13 cellular contexts compared by ENCODE assay signal in genomic region chr2:219451626-219452360, GRCh38. TPM values are rescaled to one million over a fixed set of nuclear protein-coding genes. Genes with fewer than 3 reads are reported as not detected.
DNase-seq lines count a peak whose midpoint lies in the region; ATAC-seq and TF ChIP-seq lines count a peak whose summit lies in the region.
"Had no signal": no experiment of that assay in that cellular context is flagged by ENCODE, and none has a peak within 500 bp of the region (broad histone marks: within the 10 kb centered on the region; RNA-seq: fewer than 3 reads in every experiment).

No MANE protein-coding gene starts in this region.

- H3K4me1 Mint-ChIP-seq in HFFc6 (ENCODE audit: low read depth) (peaks cover 55% of the 10 kb centered on the region), MCF 10A (ENCODE audit: insufficient read depth, unreplicated experiment) (peaks cover 22% of the 10 kb centered on the region), CD14-positive monocyte (peaks cover 8% of the 10 kb centered on the region)

- TF ChIP-seq EP300 in suprapubic skin (IDR thresholded peaks at IDR 0.05), result no peak

- no peaks in the 10 kb centered on the region for H3K9me3 ChIP-seq in suprapubic skin
- H3K9me3 ChIP-seq: Caco-2, neutrophil had no signal

- ATAC-seq in HG02623 (IDR thresholded peaks at IDR 0.05; ENCODE audit: unreplicated experiment), result no peak

- H3K4me1 ChIP-seq in suprapubic skin, result peaks cover 20% of the 10 kb centered on the region
- H3K4me1 ChIP-seq: Caco-2 had no signal

- H3K27me3 ChIP-seq in layer of hippocampus (ENCODE audit: control insufficient read depth, insufficient read depth, low read length), result peaks cover 2% of the 10 kb centered on the region
- H3K27me3 ChIP-seq in suprapubic skin, result peaks cover 43% of the 10 kb centered on the region

- TF ChIP-seq CTCF in HFFc6 (IDR thresholded peaks at IDR 0.05), result no peak
- no peak for TF ChIP-seq CTCF in MCF 10A (IDR thresholded peaks at IDR 0.05; ENCODE audit: unreplicated experiment)
- no peak for TF ChIP-seq CTCF in suprapubic skin (IDR thresholded peaks at IDR 0.05)
- TF ChIP-seq CTCF in CD14-positive monocyte (IDR thresholded peaks at IDR 0.05), result no peak

- H3K36me3 ChIP-seq in suprapubic skin, result no peaks in the 10 kb centered on the region
- H3K36me3 ChIP-seq: neutrophil had no signal

- CTCF ChIA-PET in MCF 10A (lab: Yijun Ruan, JAX), result interaction anchor here (0.6 to 2.4 kb wide), 2 partner anchors 58 to 413 kb away, joined by 4 to 6 read pairs; no protein-coding TSS in a partner anchor

- no TSS peak for BruUV-seq in MCF 10A (replicated peaks; lab: Mats Ljungman, UMichigan)

- DNase-seq in HFFc6 (no peak), MCF 10A (ENCODE audit: unreplicated experiment) (peak; percentile 56), suprapubic skin (ENCODE audit: low spot score in 2 of 2) (peak in 1 of 2 donors; percentile 71), T-helper 2 cell (no peak), NCI-H345 (lab: John Stamatoyannopoulos, UW) (no peak), CD14-positive monocyte (ENCODE audit: low spot score) (no peak)
- DNase-seq: activated naive CD4-positive, alpha-beta T cell treated with anti-CD3 and anti-CD28 coated beads for 36 hours; Caco-2; NCI-H2171; SHP77 had no signal

- POLR2A ChIA-PET in MCF 10A (lab: Yijun Ruan, JAX), result interaction anchor here (1.0 to 2.1 kb wide), 4 partner anchors 10 to 233 kb away, joined by 3 to 13 read pairs (median 5); no protein-coding TSS in a partner anchor

- intact Hi-C loops in MCF 10A (cut with micrococcal nuclease) (loop anchor here (2.0 kb wide), 1 partner anchor 47 kb away; the partner anchor contains the start of gene GMPPA), CD14-positive monocyte (cut with micrococcal nuclease) (no loop called here)

- H3K4me3 Mint-ChIP-seq in HFFc6 (no peak overlapping the region), MCF 10A (ENCODE audit: unreplicated experiment) (no peak overlapping the region), CD14-positive monocyte (no peak overlapping the region)
- H3K4me3 Mint-ChIP-seq: activated naive CD4-positive, alpha-beta T cell treated with anti-CD3 and anti-CD28 coated beads for 36 hours had no signal

- peak overlapping the region; percentile 78 for H3K27ac ChIP-seq in layer of hippocampus (ENCODE audit: low read depth, low read length)
- peak overlapping the region; percentile 68 for H3K27ac ChIP-seq in suprapubic skin
- H3K27ac ChIP-seq: neutrophil had no signal

- peaks cover 49% of the 10 kb centered on the region for H3K36me3 Mint-ChIP-seq in HFFc6 (ENCODE audit: low read depth)
- no peaks in the 10 kb centered on the region for H3K36me3 Mint-ChIP-seq in MCF 10A (ENCODE audit: insufficient read depth, unreplicated experiment)
- no peaks in the 10 kb centered on the region for H3K36me3 Mint-ChIP-seq in CD14-positive monocyte

- TF ChIP-seq POLR2A in suprapubic skin (IDR thresholded peaks at IDR 0.05), result no peak

- 88% methylated on average over 17 of the region's 21 CpGs for WGBS in suprapubic skin

- H3K4me3 ChIP-seq in suprapubic skin, result no peak overlapping the region

- H3K27ac Mint-ChIP-seq in HFFc6 (peak overlapping the region; percentile 96), MCF 10A (ENCODE audit: low read depth, unreplicated experiment) (peak overlapping the region; percentile 50), CD14-positive monocyte (no peak overlapping the region)
- H3K27ac Mint-ChIP-seq: activated naive CD4-positive, alpha-beta T cell treated with anti-CD3 and anti-CD28 coated beads for 36 hours had no signal

- no peaks in the 10 kb centered on the region for H3K9me3 Mint-ChIP-seq in HFFc6
- no peaks in the 10 kb centered on the region for H3K9me3 Mint-ChIP-seq in MCF 10A (ENCODE audit: unreplicated experiment)
- H3K9me3 Mint-ChIP-seq in CD14-positive monocyte, result peaks cover 0 to 2% (median 0%) of the 10 kb centered on the region in 7 donors
- H3K9me3 Mint-ChIP-seq: activated naive CD4-positive, alpha-beta T cell treated with anti-CD3 and anti-CD28 coated beads for 36 hours had no signal

- H3K27me3 Mint-ChIP-seq in HFFc6 (ENCODE audit: insufficient read depth) (no peaks in the 10 kb centered on the region; the same call in 1 of the 2 replicates), MCF 10A (ENCODE audit: insufficient read depth, unreplicated experiment) (no peaks in the 10 kb centered on the region), CD14-positive monocyte (ENCODE audit: low read depth in 3 of 3) (peaks cover 33 to 51% (median 40%) of the 10 kb centered on the region in 3 donors)

RNA-seq across cellular contexts. Expression of gene SPEG, which starts 17.1 kb away (rescaled TPM):
- 10 to 100 TPM; 80.9 to 89.5 (median 84.7) TPM for total RNA-seq in HFFc6 (2021; fragmentation: NEBNext Ultra II Directional; extraction: Animal tissue kit (Norgen Biotek cat#: 25700))
- total RNA-seq in MCF 10A (2022) (23.3 and 25.7 TPM in 2 replicates), suprapubic skin (10 to 100 TPM in 1 of 4 donors, 1 to 10 TPM in 3; 6.5 to 17.2 (median 6.7) TPM)
- not detected for polyA plus RNA-seq in CD14-positive monocyte

RNA-seq across cellular contexts. Expression of gene DES, which starts 33.6 kb away (rescaled TPM):
- under 1 TPM in 5 of 6 experiments, not detected in 1; 0.12 to 0.37 (median 0.19) TPM for total RNA-seq in HFFc6 (2021; fragmentation: NEBNext Ultra II Directional; extraction: Animal tissue kit (Norgen Biotek cat#: 25700))
- total RNA-seq in MCF 10A (2022) (not detected in 2 replicates), suprapubic skin (100 to 1,000 TPM in 1 of 4 donors, 10 to 100 TPM in 3; 11.4 to 100 (median 35.6) TPM)
- polyA plus RNA-seq in CD14-positive monocyte, result 1 to 10 TPM; 2.4 TPM
- total RNA-seq: activated naive CD4-positive, alpha-beta T cell treated with anti-CD3 and anti-CD28 coated beads for 36 hours; Caco-2 had no signal

RNA-seq across cellular contexts. Expression of gene GMPPA, which starts 46.9 kb away (rescaled TPM):
- total RNA-seq in HFFc6 (2021; fragmentation: NEBNext Ultra II Directional; extraction: Animal tissue kit (Norgen Biotek cat#: 25700)), result 10 to 100 TPM; 68.9 to 85.3 (median 74.1) TPM
- total RNA-seq in MCF 10A (2022) (70.7 and 80.2 TPM in 2 replicates), suprapubic skin (10 to 100 TPM; 18.3 to 31.3 (median 22.3) TPM)
- polyA plus RNA-seq in CD14-positive monocyte, result 10 to 100 TPM; 35.5 to 35.9 TPM

Comparison
In these comparisons a context has a peak if more than half of its experiments do, and no peak if none do; other contexts are left out.
1. H3K27ac Mint-ChIP-seq: peak in HFFc6 (single experiment) and MCF 10A (single experiment); none in CD14-positive monocyte (0 of 7).
2. RNA of gene DES, which starts 33.6 kb away (total RNA-seq): 11.4 to 100 TPM in suprapubic skin; 0.12 to 0.37 TPM in HFFc6 and not detected in MCF 10A; every median in the first group is over 4 times any median in the second.